Comparison of ENCODE assay signal across 34 cellular contexts in genomic region chr18:39939209-39939608, GRCh38.
"Had no signal": no experiment of that assay in that cellular context is flagged by ENCODE, and none has a peak within 500 bp of the region (broad histone marks: within the 10 kb centered on the region; RNA-seq: fewer than 3 reads in every experiment).

No MANE protein-coding gene starts in this region.

- H3K27me3 ChIP-seq: ascending aorta, cardiac muscle cell, MG63, SJCRH30 had no signal

- H3K27ac Mint-ChIP-seq: activated CD4-positive, alpha-beta memory T cell treated with anti-CD3 and anti-CD28 coated beads, Interleukin-2, amount 10 ng/mL, durations not matched to agents 7 days and 5 days; activated CD8-positive, alpha-beta memory T cell treated with anti-CD3 and anti-CD28 coated beads, Interleukin-2, amount 10 ng/mL, durations not matched to agents 7 days and 5 days; activated naive CD8-positive, alpha-beta T cell treated with anti-CD3 and anti-CD28 coated beads for 36 hours; activated T-helper 17 cell treated with anti-CD3 and anti-CD28 coated beads, Interleukin-2, amount 50 U/mL, for 72 hours; T-cell had no signal

- H3K4me3 Mint-ChIP-seq: activated CD4-positive, alpha-beta memory T cell treated with anti-CD3 and anti-CD28 coated beads, Interleukin-2, amount 10 ng/mL, durations not matched to agents 7 days and 5 days; activated CD8-positive, alpha-beta memory T cell treated with anti-CD3 and anti-CD28 coated beads, Interleukin-2, amount 10 ng/mL, durations not matched to agents 7 days and 5 days; activated naive CD8-positive, alpha-beta T cell treated with anti-CD3 and anti-CD28 coated beads for 36 hours; activated T-helper 17 cell treated with anti-CD3 and anti-CD28 coated beads, Interleukin-2, amount 50 U/mL, for 72 hours; central memory CD8-positive, alpha-beta T cell; T-cell had no signal

- H3K9me3 ChIP-seq: ascending aorta, MG63, SJCRH30, SK-N-SH had no signal

- ATAC-seq: activated CD8-positive, alpha-beta memory T cell treated with anti-CD3 and anti-CD28 coated beads, Interleukin-2, amount 10 ng/mL, durations not matched to agents 7 days and 5 days; activated T-helper 17 cell treated with anti-CD3 and anti-CD28 coated beads, Interleukin-2, amount 50 U/mL, for 72 hours; K562; T-cell had no signal

- H3K36me3 ChIP-seq: ascending aorta, cardiac muscle cell, MG63, SJCRH30, WERI-Rb-1 had no signal

- H3K27me3 Mint-ChIP-seq: activated CD4-positive, alpha-beta memory T cell treated with anti-CD3 and anti-CD28 coated beads, Interleukin-2, amount 10 ng/mL, durations not matched to agents 7 days and 5 days; activated CD8-positive, alpha-beta memory T cell treated with anti-CD3 and anti-CD28 coated beads, Interleukin-2, amount 10 ng/mL, durations not matched to agents 7 days and 5 days; activated naive CD8-positive, alpha-beta T cell treated with anti-CD3 and anti-CD28 coated beads for 36 hours; activated T-helper 17 cell treated with anti-CD3 and anti-CD28 coated beads, Interleukin-2, amount 50 U/mL, for 72 hours; central memory CD8-positive, alpha-beta T cell; T-cell had no signal

- H3K4me1 ChIP-seq: ascending aorta, SJCRH30 had no signal

- DNase-seq: activated CD4-positive, alpha-beta memory T cell treated with anti-CD3 and anti-CD28 coated beads, Interleukin-2, amount 10 ng/mL, durations not matched to agents 7 days and 5 days; activated CD4-positive, alpha-beta T cell treated with anti-CD3 and anti-CD28 coated beads for 1 hour; activated CD4-positive, alpha-beta T cell treated with anti-CD3 and anti-CD28 coated beads for 48 hours; activated CD4-positive, CD25-positive, alpha-beta regulatory T cell; activated CD8-positive, alpha-beta memory T cell treated with anti-CD3 and anti-CD28 coated beads for 24 hours; activated CD8-positive, alpha-beta memory T cell treated with anti-CD3 and anti-CD28 coated beads, Interleukin-2, amount 10 ng/mL, durations not matched to agents 7 days and 5 days; activated CD8-positive, alpha-beta memory T cell treated with anti-CD3 and anti-CD28 coated beads, Interleukin-2, amount 50 U/mL, for 48 hours; activated effector memory CD4-positive, alpha-beta T cell treated with anti-CD3 and anti-CD28 coated beads, Interleukin-2, amount 50 U/mL, for 16 hours; activated naive CD4-positive, alpha-beta T cell; activated naive CD4-positive, alpha-beta T cell treated with anti-CD3 and anti-CD28 coated beads, Interleukin-2, amount 50 U/mL, for 16 hours; activated naive CD8-positive, alpha-beta T cell treated with anti-CD3 and anti-CD28 coated beads for 36 hours; activated T-cell treated with anti-CD3 and anti-CD28 coated beads, Interleukin-2, amount 50 U/mL, for 48 hours; amygdala; Karpas-422; MG63; MV-4-11; NCI-H1092; NCI-H1436 treated with DMSO at 0.1 percent for 48 hours; NCI-H1694 treated with DMSO at 0.1 percent for 48 hours; NCI-H2029; NCI-H345; NCI-H524 treated with DMSO at 0.1 percent for 48 hours; NK-92 treated with Interleukin-12 subunit alpha and Interleukin-12 subunit beta, amount 100 ng/mL, for 24 hours; SHP77; SJCRH30; SK-N-SH; T-cell; T1000; WERI-Rb-1 had no signal

- H3K4me1 Mint-ChIP-seq: activated CD8-positive, alpha-beta memory T cell treated with anti-CD3 and anti-CD28 coated beads, Interleukin-2, amount 10 ng/mL, durations not matched to agents 7 days and 5 days; activated naive CD8-positive, alpha-beta T cell treated with anti-CD3 and anti-CD28 coated beads for 36 hours; activated T-helper 17 cell treated with anti-CD3 and anti-CD28 coated beads, Interleukin-2, amount 50 U/mL, for 72 hours; central memory CD8-positive, alpha-beta T cell; T-cell had no signal

- H3K36me3 Mint-ChIP-seq: activated CD8-positive, alpha-beta memory T cell treated with anti-CD3 and anti-CD28 coated beads, Interleukin-2, amount 10 ng/mL, durations not matched to agents 7 days and 5 days; activated naive CD8-positive, alpha-beta T cell treated with anti-CD3 and anti-CD28 coated beads for 36 hours; T-cell had no signal

- H3K27ac ChIP-seq: ascending aorta, cardiac muscle cell, SJCRH30, WERI-Rb-1 had no signal

- H3K4me3 ChIP-seq: ascending aorta, cardiac muscle cell, K562, MG63, SJCRH30 had no signal
